20 cellular contexts compared by ENCODE assay signal in genomic region chr1:113012149-113012548, GRCh38.
"Had no signal": no experiment of that assay in that cellular context is flagged by ENCODE, and none has a peak within 500 bp of the region (broad histone marks: within the 10 kb centered on the region; RNA-seq: fewer than 3 reads in every experiment).

No MANE protein-coding gene starts in this region.

- H3K9me3 Mint-ChIP-seq: endodermal cell; immature natural killer cell; naive thymus-derived CD4-positive, alpha-beta T cell; nephron progenitor cell; stimulated activated effector memory CD8-positive, alpha-beta T cell treated with anti-CD3 and anti-CD28 coated beads, Interleukin-12 subunit alpha, Interleukin-12 subunit beta, amount 100 ng/mL, for 72 hours had no signal

- H3K4me1 Mint-ChIP-seq: endodermal cell; immature natural killer cell; nephron progenitor cell; stimulated activated effector memory CD8-positive, alpha-beta T cell treated with anti-CD3 and anti-CD28 coated beads, Interleukin-12 subunit alpha, Interleukin-12 subunit beta, amount 100 ng/mL, for 72 hours had no signal

- H3K4me3 Mint-ChIP-seq: endodermal cell; immature natural killer cell; naive thymus-derived CD4-positive, alpha-beta T cell; nephron progenitor cell; stimulated activated effector memory CD8-positive, alpha-beta T cell treated with anti-CD3 and anti-CD28 coated beads, Interleukin-12 subunit alpha, Interleukin-12 subunit beta, amount 100 ng/mL, for 72 hours had no signal

- ATAC-seq: foreskin keratinocyte; naive thymus-derived CD4-positive, alpha-beta T cell; psoas muscle; right cardiac atrium; stimulated activated effector memory CD8-positive, alpha-beta T cell treated with anti-CD3 and anti-CD28 coated beads, Interleukin-12 subunit alpha, Interleukin-12 subunit beta, amount 100 ng/mL, for 72 hours; stimulated activated naive CD8-positive, alpha-beta T cell treated with anti-CD3 and anti-CD28 coated beads, Interleukin-15, Interleukin-2, amounts not matched to agents 100 U/mL and 50 U/mL, for 24 hours had no signal

- H3K27ac ChIP-seq: coronary artery, foreskin keratinocyte, psoas muscle, tibial artery, upper lobe of left lung, vagina had no signal

- H3K27me3 Mint-ChIP-seq: naive thymus-derived CD4-positive, alpha-beta T cell had no signal

- H3K27ac Mint-ChIP-seq: endodermal cell; immature natural killer cell; stimulated activated effector memory CD8-positive, alpha-beta T cell treated with anti-CD3 and anti-CD28 coated beads, Interleukin-12 subunit alpha, Interleukin-12 subunit beta, amount 100 ng/mL, for 72 hours had no signal

- DNase-seq: effector CD4-positive, alpha-beta T cell; endodermal cell; erythroblast; foreskin keratinocyte; immature natural killer cell; kidney; left cardiac atrium; naive thymus-derived CD4-positive, alpha-beta T cell; nephron progenitor cell; psoas muscle; right cardiac atrium; stimulated activated CD4-positive, alpha-beta T cell treated with anti-CD3 and anti-CD28 coated beads, Interleukin-4, amount 100 ng/mL, for 1 hour; stimulated activated CD8-positive, alpha-beta memory T cell treated with anti-CD3 and anti-CD28 coated beads, Interleukin-4, amount 100 ng/mL, for 48 hours; stimulated activated naive CD8-positive, alpha-beta T cell treated with anti-CD3 and anti-CD28 coated beads, Interleukin-15, Interleukin-2, amounts not matched to agents 100 U/mL and 50 U/mL, for 24 hours; tibial artery; upper lobe of left lung had no signal

- H3K4me3 ChIP-seq: coronary artery, psoas muscle, smooth muscle cell, tibial artery, upper lobe of left lung, vagina had no signal
